Comparison of ENCODE assay signal across 3 cellular contexts in genomic region chr14:19371767-19372166, GRCh38.
A peak's percentile ranks its signal among the peaks of the same experiment; 100 is the strongest.
DNase-seq lines count a peak whose midpoint lies in the region; ATAC-seq and TF ChIP-seq lines count a peak whose summit lies in the region.
"Not testable (repeated sequence)": the region's sequence is repeated elsewhere in the genome, so short reads cannot be mapped to it uniquely, and the experiment has no call there.

No MANE protein-coding gene starts in this region.

- not testable (repeated sequence) for ATAC-seq in right lobe of liver

- DNase-seq in activated effector memory CD4-positive, alpha-beta T cell treated with anti-CD3 and anti-CD28 coated beads, Interleukin-2, amount 50 U/mL, for 16 hours, result peak; percentile 52
- peak in 2 of 3 donors; percentile 12 to 31 for DNase-seq in right lobe of liver
- DNase-seq in spleen, result peak; percentile 73

- H3K36me3 ChIP-seq in right lobe of liver, spleen: not testable (repeated sequence)

- TF ChIP-seq CTCF in right lobe of liver (IDR thresholded peaks at IDR 0.05); spleen (IDR thresholded peaks at IDR 0.05 in 8 of 11, conservative IDR thresholded peaks at IDR 0.05 in 3 of 11): not testable (repeated sequence)

- not testable (repeated sequence) for H3K4me1 ChIP-seq in right lobe of liver, spleen

- WGBS in right lobe of liver (ENCODE audit: insufficient coverage, low coverage, low lambda C conversion rate, missing lambda C conversion rate), result 31% methylated on average over 3 of the region's 16 CpGs
- WGBS in spleen, 5 donors, result 78 to 90% (median 88%) methylated on average over 7 to 10 of the region's 16 CpGs

- not testable (repeated sequence) for H3K4me3 ChIP-seq in right lobe of liver, spleen

- not testable (repeated sequence) for TF ChIP-seq POLR2A in right lobe of liver (IDR thresholded peaks at IDR 0.05); spleen (IDR thresholded peaks at IDR 0.05)

- H3K27ac ChIP-seq in right lobe of liver, spleen: not testable (repeated sequence)

- not testable (repeated sequence) for H3K27me3 ChIP-seq in right lobe of liver; spleen (replicated peaks in 1 of 7)

- intact Hi-C loops in right lobe of liver (cut with DNase I); spleen (cut with DNase I; ENCODE audit: low total_unique reads): not testable (repeated sequence)

- not testable (repeated sequence) for H3K9me3 ChIP-seq in right lobe of liver
- peaks cover 0 to 10% (median 0%) of the 10 kb centered on the region in 8 donors for H3K9me3 ChIP-seq in spleen

Comparison
In these comparisons a context has a peak if more than half of its experiments do, and no peak if none do; other contexts are left out.
1. DNase-seq: peak in every context shown above with its lines; median percentile 73 in spleen; 52 in activated effector memory CD4-positive, alpha-beta T cell treated with anti-CD3 and anti-CD28 coated beads, Interleukin-2, amount 50 U/mL, for 16 hours; 22 in right lobe of liver.